Comparison of ENCODE assay signal across 8 cellular contexts in the genomic region with DNA sequence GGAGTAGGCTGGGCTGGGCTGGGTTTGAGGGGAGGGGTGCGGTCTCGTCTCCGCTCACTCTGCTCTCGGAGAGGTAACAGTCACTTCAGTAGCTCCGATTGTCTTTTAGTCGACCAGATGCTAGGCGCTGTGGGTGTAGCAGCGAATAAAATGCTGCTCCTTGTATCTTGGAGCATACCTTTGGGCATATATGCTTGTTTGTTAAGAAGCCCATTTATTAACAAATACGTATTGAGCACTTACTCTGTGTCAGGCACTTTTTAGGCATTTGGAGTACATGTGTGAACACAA. TPM values are rescaled to one million over a fixed set of nuclear protein-coding genes. Genes with fewer than 3 reads are reported as not detected.
A peak's percentile ranks its signal among the peaks of the same experiment; 100 is the strongest.
DNase-seq lines count a peak whose midpoint lies in the region; ATAC-seq and TF ChIP-seq lines count a peak whose summit lies in the region.

No MANE protein-coding gene starts in this region.

- H3K4me3 Mint-ChIP-seq in activated CD8-positive, alpha-beta memory T cell treated with anti-CD3 and anti-CD28 coated beads, Interleukin-2, amount 10 ng/mL, durations not matched to agents 7 days and 5 days = peak overlapping the region; percentile 91

- H3K27me3 ChIP-seq in neuronal stem cell (ENCODE audit: control insufficient read depth in 3 of 3, insufficient read depth in 3 of 3, low read depth in 1 of 3, low read length in 3 of 3) = peaks cover 0 to 10% (median 0%) of the 10 kb centered on the region in 3 experiments
- H3K27me3 ChIP-seq in aorta (ENCODE audit: control insufficient read depth in 1 of 2, insufficient read depth in 2 of 2, low read length in 1 of 2) = no peaks in the 10 kb centered on the region

- intact Hi-C loops in aorta (cut with DNase I) = loop anchor here in 1 of 2 donors (5.0 kb wide), 1 partner anchor 102 kb away; no protein-coding TSS in a partner anchor

- no peaks in the 10 kb centered on the region for H3K9me3 Mint-ChIP-seq in activated CD8-positive, alpha-beta memory T cell treated with anti-CD3 and anti-CD28 coated beads, Interleukin-2, amount 10 ng/mL, durations not matched to agents 7 days and 5 days (ENCODE audit: low read depth)

- CTCF ChIA-PET in activated CD8-positive, alpha-beta memory T cell treated with anti-CD3 and anti-CD28 coated beads, Interleukin-2, amount 10 ng/mL, durations not matched to agents 7 days and 5 days (lab: Charles Lee) = interaction anchor here (0.8 to 3.5 kb wide), 9 partner anchors 12 to 144 kb away, joined by 3 to 15 read pairs (median 5); no protein-coding TSS in a partner anchor

- no peak overlapping the region for H4K91ac ChIP-seq in neuronal stem cell (ENCODE audit: low read depth, low read length, poor library complexity)

- H4K8ac ChIP-seq in neuronal stem cell (ENCODE audit: low read depth, low read length) = peak overlapping the region; percentile 97

- no peak overlapping the region for H3K14ac ChIP-seq in neuronal stem cell (ENCODE audit: low read length)

- no peak overlapping the region for H3K4ac ChIP-seq in neuronal stem cell (ENCODE audit: low read length)

- H2AK5ac ChIP-seq in neuronal stem cell (ENCODE audit: low read depth, low read length) = peak overlapping the region; percentile 52

- H2BK12ac ChIP-seq in neuronal stem cell (ENCODE audit: low read length) = peak overlapping the region; percentile 73

- H3K4me3 ChIP-seq in epithelial cell of esophagus (ENCODE audit: low read length) (peak overlapping the region; percentile 63), neuronal stem cell (ENCODE audit: low read length in 2 of 2) (peak overlapping the region; percentile 88 to 98), aorta (ENCODE audit: low read length in 2 of 2) (peak overlapping the region; percentile 54 to 91)

- peak overlapping the region; percentile 98 for H3K18ac ChIP-seq in neuronal stem cell (ENCODE audit: low read length)

- peak overlapping the region; percentile 82 for H3K27ac Mint-ChIP-seq in activated CD8-positive, alpha-beta memory T cell treated with anti-CD3 and anti-CD28 coated beads, Interleukin-2, amount 10 ng/mL, durations not matched to agents 7 days and 5 days

- H3K23ac ChIP-seq in neuronal stem cell (ENCODE audit: low read depth, low read length, poor library complexity) = peak overlapping the region; percentile 98

- no CpG with 5 or more reads among the region's 9 CpGs for WGBS in neuronal stem cell (ENCODE audit: extremely low coverage in 2 of 2, insufficient read length in 2 of 2, insufficient replicate concordance in 1 of 2), 2 donors
- WGBS in aorta, 2 donors = 1 to 3% methylated on average over 9 of the region's 9 CpGs

- peak overlapping the region; percentile 95 for H3K4me2 ChIP-seq in neuronal stem cell (ENCODE audit: insufficient read depth, low read length, poor library complexity, severe bottlenecking)

- H3K9ac ChIP-seq in neuronal stem cell (ENCODE audit: low read depth, low read length, poor library complexity) = peak overlapping the region; percentile 97

- H3K4me1 ChIP-seq in neuronal stem cell (ENCODE audit: control insufficient read depth in 2 of 2, insufficient read depth in 1 of 2, low read depth in 1 of 2, low read length in 2 of 2) (peaks cover 9% of the 10 kb centered on the region in 2 donors), aorta (ENCODE audit: control insufficient read depth in 1 of 2, insufficient read depth in 2 of 2, low read length in 2 of 2) (peaks cover 0 to 5% of the 10 kb centered on the region in 2 donors)

- TF ChIP-seq CTCF in epithelial cell of esophagus (IDR thresholded peaks at IDR 0.05; ENCODE audit: insufficient read depth, low read depth, low read length, missing control alignments) = no peak

- H3K27ac ChIP-seq in neuronal stem cell (replicated peaks; ENCODE audit: low read length) = no peak overlapping the region
- H3K27ac ChIP-seq in aorta (ENCODE audit: low read depth in 1 of 2, low read length in 2 of 2) = peak overlapping the region; percentile 7 to 31

- H2BK5ac ChIP-seq in neuronal stem cell (ENCODE audit: low read length) = peak overlapping the region; percentile 77

- H3K36me3 Mint-ChIP-seq in activated CD8-positive, alpha-beta memory T cell treated with anti-CD3 and anti-CD28 coated beads, Interleukin-2, amount 10 ng/mL, durations not matched to agents 7 days and 5 days = no peaks in the 10 kb centered on the region

- H3K79me1 ChIP-seq in neuronal stem cell (ENCODE audit: low read depth, low read length) = peaks cover 5% of the 10 kb centered on the region

- peak overlapping the region; percentile 100 for H2BK15ac ChIP-seq in neuronal stem cell (ENCODE audit: low read length)

- H3K4me1 Mint-ChIP-seq in activated CD8-positive, alpha-beta memory T cell treated with anti-CD3 and anti-CD28 coated beads, Interleukin-2, amount 10 ng/mL, durations not matched to agents 7 days and 5 days = peaks cover 26% of the 10 kb centered on the region

- no peaks in the 10 kb centered on the region for H3K9me3 ChIP-seq in neuronal stem cell (replicated peaks in 1 of 2; ENCODE audit: control insufficient read depth in 2 of 2, insufficient read depth in 1 of 2, low read depth in 1 of 2, low read length in 2 of 2)
- H3K9me3 ChIP-seq in aorta (ENCODE audit: control insufficient read depth, low read length) = no peaks in the 10 kb centered on the region

- DNase-seq in activated CD8-positive, alpha-beta memory T cell treated with anti-CD3 and anti-CD28 coated beads, Interleukin-2, amount 10 ng/mL, durations not matched to agents 7 days and 5 days = peak; percentile 78
- DNase-seq in activated CD8-positive, alpha-beta memory T cell treated with anti-CD3 and anti-CD28 coated beads for 24 hours = no peak
- peak; percentile 43 to 54 for DNase-seq in activated CD4-positive, alpha-beta T cell treated with anti-CD3 and anti-CD28 coated beads for 24 hours (ENCODE audit: low read depth in 2 of 2)
- DNase-seq in epithelial cell of esophagus (ENCODE audit: low read depth) (peak; percentile 76), neuronal stem cell (ENCODE audit: low spot score) (no peak), aorta (no peak), GF-D8 (lab: John Stamatoyannopoulos, UW) (no peak)

- peaks cover 2 to 37% of the 10 kb centered on the region in 2 donors for H3K36me3 ChIP-seq in neuronal stem cell (replicated peaks in 1 of 2; ENCODE audit: control insufficient read depth in 2 of 2, insufficient read depth in 2 of 2, low read length in 2 of 2)
- peaks cover 0 to 4% of the 10 kb centered on the region in 2 donors for H3K36me3 ChIP-seq in aorta (ENCODE audit: control insufficient read depth in 1 of 2, insufficient read depth in 2 of 2, low read length in 1 of 2)

- no peak overlapping the region for H2BK120ac ChIP-seq in neuronal stem cell (ENCODE audit: low read depth, low read length)

- ATAC-seq in activated CD8-positive, alpha-beta memory T cell treated with anti-CD3 and anti-CD28 coated beads, Interleukin-2, amount 10 ng/mL, durations not matched to agents 7 days and 5 days = peak; percentile 32
- peak; percentile 21 for ATAC-seq in HG03521 (IDR thresholded peaks at IDR 0.05; ENCODE audit: unreplicated experiment)
- ATAC-seq in aorta (ENCODE audit: low FRiP score) = no peak

- peaks cover 2% of the 10 kb centered on the region for H3K27me3 Mint-ChIP-seq in activated CD8-positive, alpha-beta memory T cell treated with anti-CD3 and anti-CD28 coated beads, Interleukin-2, amount 10 ng/mL, durations not matched to agents 7 days and 5 days

- H2AFZ ChIP-seq in neuronal stem cell (ENCODE audit: low read length) = peak overlapping the region; percentile 98

RNA-seq across cellular contexts. Expression of gene ACTR5, which starts 0.5 kb away (rescaled TPM):
- 10 to 100 TPM in 1 of 2 experiments, 1 to 10 TPM in 1; 9.5 to 10.6 TPM for total RNA-seq in activated CD8-positive, alpha-beta memory T cell treated with anti-CD3 and anti-CD28 coated beads, Interleukin-2, amount 10 ng/mL, durations not matched to agents 7 days and 5 days
- polyA plus RNA-seq in neuronal stem cell (2013, experiment 1 of 2) = 7.2 TPM
- polyA plus RNA-seq in neuronal stem cell (2013, experiment 2 of 2) = 7.2 TPM
- 1 to 10 TPM; 7.0 to 7.1 TPM for total RNA-seq in aorta
- 10 to 100 TPM in 1 of 2 donors, 1 to 10 TPM in 1; 3.5 to 10.3 TPM for polyA plus RNA-seq in aorta

RNA-seq across cellular contexts. Expression of gene SLC32A1, which starts 24.5 kb away (rescaled TPM):
- total RNA-seq in activated CD8-positive, alpha-beta memory T cell treated with anti-CD3 and anti-CD28 coated beads, Interleukin-2, amount 10 ng/mL, durations not matched to agents 7 days and 5 days = not detected
- 0.11 TPM for polyA plus RNA-seq in neuronal stem cell (2013, experiment 1 of 2)
- polyA plus RNA-seq in neuronal stem cell (2013, experiment 2 of 2) = 0.14 TPM
- not detected for total RNA-seq in aorta
- not detected for polyA plus RNA-seq in aorta

RNA-seq across cellular contexts. Expression of gene PPP1R16B, which starts 56.7 kb away (rescaled TPM):
- total RNA-seq in activated CD8-positive, alpha-beta memory T cell treated with anti-CD3 and anti-CD28 coated beads, Interleukin-2, amount 10 ng/mL, durations not matched to agents 7 days and 5 days = 100 to 1,000 TPM in 1 of 2 experiments, 10 to 100 TPM in 1; 86.5 to 128 TPM
- 1.3 TPM for polyA plus RNA-seq in neuronal stem cell (2013, experiment 1 of 2)
- 1.3 TPM for polyA plus RNA-seq in neuronal stem cell (2013, experiment 2 of 2)
- 10 to 100 TPM; 13.4 to 17.6 TPM for total RNA-seq in aorta
- 1 to 10 TPM in 1 of 2 donors, under 1 TPM in 1; 0.97 to 1.3 TPM for polyA plus RNA-seq in aorta

Comparison
In these comparisons a context has a peak if more than half of its experiments do, and no peak if none do; other contexts are left out.
1. DNase-seq: peak in activated CD8-positive, alpha-beta memory T cell treated with anti-CD3 and anti-CD28 coated beads, Interleukin-2, amount 10 ng/mL, durations not matched to agents 7 days and 5 days (single experiment), activated CD4-positive, alpha-beta T cell treated with anti-CD3 and anti-CD28 coated beads for 24 hours (2 of 2) and epithelial cell of esophagus (single experiment); none in activated CD8-positive, alpha-beta memory T cell treated with anti-CD3 and anti-CD28 coated beads for 24 hours (single experiment), neuronal stem cell (single experiment), aorta (0 of 2) and GF-D8 (single experiment).
2. RNA of gene PPP1R16B, which starts 56.7 kb away (total RNA-seq): 86.5 to 128 TPM in activated CD8-positive, alpha-beta memory T cell treated with anti-CD3 and anti-CD28 coated beads, Interleukin-2, amount 10 ng/mL, durations not matched to agents 7 days and 5 days; 13.4 to 17.6 TPM in aorta; every median in the first group is over 4 times any median in the second.
3. Peak in every context shown above with its lines, with median percentiles within 50 percentile points of each other: H3K4me3 ChIP-seq.